Comparison of ENCODE assay signal across 8 cellular contexts in the genomic region with DNA sequence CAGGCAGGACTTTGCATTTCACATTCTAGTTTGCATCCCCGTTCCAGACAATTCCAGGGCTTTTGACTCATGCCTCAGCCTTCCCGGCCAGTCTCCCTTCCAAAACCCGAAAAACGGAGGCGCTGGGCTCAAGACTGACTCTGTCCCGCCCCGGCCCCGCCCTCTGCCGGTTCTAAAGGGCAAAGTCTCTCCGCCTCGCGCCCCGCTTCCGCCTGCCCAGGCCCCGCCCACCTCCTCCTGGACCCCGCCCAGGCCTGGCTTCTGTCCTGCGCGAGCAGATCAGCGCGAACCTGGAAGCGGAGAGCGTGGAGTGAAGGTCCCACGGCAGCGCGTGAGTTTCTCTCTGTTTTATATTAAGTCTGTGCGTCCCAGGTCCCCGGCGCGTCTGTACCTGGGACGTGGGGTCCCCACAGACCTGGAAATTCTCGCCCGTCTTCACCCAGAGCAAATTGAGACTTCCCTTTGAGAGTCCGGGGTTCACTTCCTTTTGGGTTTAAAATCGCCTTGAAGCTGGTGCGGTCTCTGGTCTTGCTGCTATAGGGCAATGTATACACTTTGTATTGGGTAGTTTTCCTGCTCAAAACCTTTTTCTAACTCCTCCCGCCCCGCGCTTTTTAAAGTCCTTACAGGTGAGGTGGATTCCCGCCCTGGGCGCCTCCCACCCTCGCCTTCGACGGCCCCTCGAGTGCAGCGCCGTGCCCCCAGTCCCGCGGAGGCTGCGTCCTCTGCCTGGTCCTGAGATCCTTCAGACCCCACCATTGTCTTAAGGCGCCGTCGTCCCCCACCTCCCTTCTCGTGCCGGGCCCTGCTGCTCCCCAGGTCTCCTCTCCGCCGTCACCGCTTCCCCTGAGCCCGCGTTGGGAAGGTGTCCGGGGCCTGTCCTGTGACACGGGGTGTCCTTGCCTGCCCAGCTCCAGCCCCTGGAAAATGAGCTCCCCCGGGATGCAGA. TPM values are rescaled to one million over a fixed set of nuclear protein-coding genes. Genes with fewer than 3 reads are reported as not detected.
DNase-seq lines count a peak whose midpoint lies in the region; ATAC-seq and TF ChIP-seq lines count a peak whose summit lies in the region.

No MANE protein-coding gene starts in this region.

- peak overlapping the region; percentile 52 for H3K27ac ChIP-seq in AG04450 (ENCODE audit: low read depth, low read length)

- CTCF ChIA-PET in AG04450 (lab: Charles Lee): interaction anchor here (0.8 to 1.6 kb wide), 3 partner anchors 11 to 30 kb away, joined by 3 to 7 read pairs (median 5); no protein-coding TSS in a partner anchor

- H3K9me3 ChIP-seq in AG04450 (ENCODE audit: control insufficient read depth, insufficient read depth, low read length): peaks cover 34% of the 10 kb centered on the region

- H3K4me3 ChIP-seq in AG04450 (ENCODE audit: low read depth, low read length): peak overlapping the region; percentile 60

- H3K27me3 ChIP-seq in AG04450 (ENCODE audit: control insufficient read depth, insufficient read depth, low read length): no peaks in the 10 kb centered on the region

- POLR2A ChIA-PET in AG04450 (lab: Yijun Ruan, JAX): no interaction called here

- peak; percentile 74 for DNase-seq in AG04450 (ENCODE audit: low read depth, low spot score)
- peak; percentile 76 for DNase-seq in NCI-H2171 treated with DMSO at 0.1 percent for 48 hours (lab: John Stamatoyannopoulos, UW)
- peak; percentile 83 for DNase-seq in cerebellar cortex (ENCODE audit: low spot score)
- DNase-seq in kidney glomerular epithelial cell (lab: John Stamatoyannopoulos, UW): peak; percentile 77
- DNase-seq in stimulated activated CD4-positive, alpha-beta T cell treated with anti-CD3 and anti-CD28 coated beads, Interleukin-15, amount 100 ng/mL, for 1 hour (ENCODE audit: low read depth in 1 of 2, low spot score in 1 of 2): peak; percentile 90 to 93

- TF ChIP-seq CTCF in AG04450 (IDR thresholded peaks at IDR 0.05; ENCODE audit: low read depth, low read length): peak; percentile 38; the same call in 1 of the 2 replicates

- ATAC-seq in GM18861 (IDR thresholded peaks at IDR 0.05; ENCODE audit: unreplicated experiment): peak; percentile 79
- ATAC-seq in HG03103 (IDR thresholded peaks at IDR 0.05; ENCODE audit: low read depth, unreplicated experiment): peak; percentile 94
- ATAC-seq in activated CD4-positive, CD25-positive, alpha-beta regulatory T cell treated with anti-CD3 and anti-CD28 coated beads, Interleukin-2, amount 50 U/mL, for 24 hours: peak; percentile 98 to 99

RNA-seq across cellular contexts. Expression of gene ZNF701, which starts 31.2 kb away (rescaled TPM):
- 6.6 and 8.2 TPM in 2 replicates for polyA plus RNA-seq in AG04450 (2011; rRNA removed)
- 9.3 and 14.7 TPM in 2 replicates for polyA minus RNA-seq in AG04450 (2011; rRNA and poly(A)+ RNA removed)

RNA-seq across cellular contexts. Expression of gene ZNF83, which starts 36.9 kb away (rescaled TPM):
- polyA plus RNA-seq in AG04450 (2011; rRNA removed): 41.4 and 53.1 TPM in 2 replicates
- polyA minus RNA-seq in AG04450 (2011; rRNA and poly(A)+ RNA removed): 24.9 and 34.4 TPM in 2 replicates

Comparison
In these comparisons a context has a peak if more than half of its experiments do, and no peak if none do; other contexts are left out.
1. Peak in every context shown above with its lines: DNase-seq, ATAC-seq, H3K4me3 ChIP-seq and H3K27ac ChIP-seq.